8 cellular contexts compared by ENCODE assay signal in the genomic region with DNA sequence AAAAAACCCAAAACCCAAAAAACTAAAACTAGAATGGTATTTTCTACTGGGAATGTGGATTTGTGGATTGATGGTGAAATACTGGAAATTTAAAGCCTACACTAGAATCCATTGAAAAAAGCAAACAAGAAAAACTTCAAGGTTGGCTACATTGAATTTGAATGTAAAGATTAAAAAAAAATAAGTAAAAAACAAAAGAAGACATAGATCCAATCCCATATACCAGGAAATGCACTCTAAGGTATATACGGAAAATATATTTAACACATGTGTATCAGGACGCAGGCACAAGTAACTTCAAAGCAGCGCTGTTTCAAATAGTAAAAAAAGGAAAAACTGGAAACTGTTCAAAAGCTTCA. TPM values are rescaled to one million over a fixed set of nuclear protein-coding genes. Genes with fewer than 3 reads are reported as not detected.
DNase-seq lines count a peak whose midpoint lies in the region; ATAC-seq and TF ChIP-seq lines count a peak whose summit lies in the region.

No MANE protein-coding gene starts in this region.

- H3K9ac ChIP-seq in SK-N-MC (ENCODE audit: insufficient read length), result peak overlapping the region; percentile 79

- intact Hi-C loops in psoas muscle (cut with DNase I), result no loop called here

- H3K36me3 ChIP-seq in SK-N-MC (ENCODE audit: insufficient read depth, low read length), result no peaks in the 10 kb centered on the region
- H3K36me3 ChIP-seq in psoas muscle (ENCODE audit: insufficient read depth in 1 of 2, low read depth in 1 of 2), result no peaks in the 10 kb centered on the region

- peaks cover 14% of the 10 kb centered on the region for H3K4me1 ChIP-seq in psoas muscle

- no peaks in the 10 kb centered on the region for H3K27me3 ChIP-seq in psoas muscle (ENCODE audit: insufficient read depth in 3 of 3, low read length in 2 of 3)

- H3K27ac ChIP-seq in SK-N-MC (peak overlapping the region; percentile 58; the same call in 1 of the 2 replicates), psoas muscle (peak overlapping the region; percentile 86)

- DNase-seq in SK-N-MC (ENCODE audit: low read depth, low spot score) (no peak), fibroblast of mammary gland (ENCODE audit: low read depth) (no peak), psoas muscle (no peak), T-helper 9 cell (no peak), OCI-M2 (lab: John Stamatoyannopoulos, UW; ENCODE audit: unreplicated experiment) (no peak), NCI-H2227 (lab: John Stamatoyannopoulos, UW; ENCODE audit: unreplicated experiment) (no peak), GM19240 (ENCODE audit: insufficient read length, low spot score) (no peak)

- H3K4me3 ChIP-seq in GM08714 (ENCODE audit: low read length) (peak overlapping the region; percentile 90), SK-N-MC (peak overlapping the region; percentile 94), fibroblast of mammary gland (ENCODE audit: control insufficient read depth, low read depth, low read length) (peak overlapping the region; percentile 93), psoas muscle (peak overlapping the region; percentile 92)

- WGBS in psoas muscle, 3 donors, result 0% methylated on average over 3 of the region's 3 CpGs

- ATAC-seq in psoas muscle, result no peak

- TF ChIP-seq CTCF in fibroblast of mammary gland (conservative IDR thresholded peaks at IDR 0.05; ENCODE audit: control insufficient read depth, insufficient read depth, low read depth, low read length) (no peak), psoas muscle (IDR thresholded peaks at IDR 0.05) (no peak)

- H3K9me3 ChIP-seq in SK-N-MC (ENCODE audit: low read depth, low read length), result no peaks in the 10 kb centered on the region
- H3K9me3 ChIP-seq in psoas muscle, result no peaks in the 10 kb centered on the region

RNA-seq across cellular contexts. Expression of a gene that starts 0.8 kb away (rescaled TPM):
- 1 to 10 TPM; 3.2 to 6.5 (median 4.3) TPM for total RNA-seq in psoas muscle
- polyA plus RNA-seq in psoas muscle, result 1 to 10 TPM; 2.7 to 7.3 (median 3.3) TPM

RNA-seq across cellular contexts. Expression of a gene that starts 19.4 kb away (rescaled TPM):
- 10 to 100 TPM; 15.4 to 27.6 (median 16.8) TPM for total RNA-seq in psoas muscle
- polyA plus RNA-seq in psoas muscle, result 10 to 100 TPM; 23.1 to 27.0 (median 25.0) TPM
